In genomic region chr3:85572426-85572825, GRCh38 we compare ENCODE assay signal across 16 cellular contexts.
"Had no signal": no experiment of that assay in that cellular context is flagged by ENCODE, and none has a peak within 500 bp of the region (broad histone marks: within the 10 kb centered on the region; RNA-seq: fewer than 3 reads in every experiment).

No MANE protein-coding gene starts in this region.

- H3K4me3 ChIP-seq: cardiac muscle cell, colonic mucosa, heart right ventricle, skin epidermis, transverse colon had no signal

- H3K27ac Mint-ChIP-seq: activated naive CD8-positive, alpha-beta T cell; natural killer cell; T-cell had no signal

- H3K4me3 Mint-ChIP-seq: activated naive CD8-positive, alpha-beta T cell; natural killer cell; T-cell had no signal

- DNase-seq: activated CD4-positive, alpha-beta T cell treated with anti-CD3 and anti-CD28 coated beads, Interleukin-2, amount 50 U/mL, for 1 hour; activated CD8-positive, alpha-beta memory T cell treated with anti-CD3 and anti-CD28 coated beads for 24 hours; activated gamma-delta T cell treated with Interleukin-2 at 50 U/mL for 16 hours; colonic mucosa; effector CD4-positive, alpha-beta T cell; heart right ventricle; natural killer cell; stimulated activated CD4-positive, alpha-beta T cell treated with anti-CD3 and anti-CD28 coated beads, Interleukin-4, amount 100 ng/mL, for 24 hours; stimulated activated CD8-positive, alpha-beta memory T cell treated with anti-CD3 and anti-CD28 coated beads, Interleukin-4, amount 100 ng/mL, for 48 hours; stimulated activated naive CD4-positive, alpha-beta T cell treated with Interleukin-2 at 50 U/mL for 16 hours; T-cell; T-helper 9 cell; transverse colon had no signal

- H3K36me3 Mint-ChIP-seq: activated naive CD8-positive, alpha-beta T cell; natural killer cell; T-cell had no signal

- H3K27me3 Mint-ChIP-seq: activated naive CD8-positive, alpha-beta T cell; T-cell had no signal

- H3K4me1 Mint-ChIP-seq: natural killer cell, T-cell had no signal
